10 cellular contexts compared by ENCODE assay signal in the genomic region with DNA sequence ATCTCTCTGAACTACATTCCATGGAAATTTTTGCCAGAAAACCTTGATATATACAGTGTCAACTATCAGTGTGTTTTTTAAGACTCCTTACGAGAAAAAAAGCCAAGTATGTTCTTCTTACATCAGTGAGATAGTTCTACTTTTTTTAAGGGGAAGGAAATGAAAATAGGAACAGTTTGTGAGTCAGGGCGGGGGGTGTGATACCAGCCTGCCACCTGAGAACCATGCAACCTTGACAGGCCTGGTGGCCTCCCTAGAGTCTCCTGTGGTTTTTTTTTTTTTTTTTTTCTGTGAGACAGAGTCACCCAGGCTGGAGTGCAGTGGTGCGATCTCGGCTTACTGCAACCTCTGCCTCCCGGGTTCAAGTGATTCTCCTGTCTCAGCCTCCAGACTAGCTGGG.
DNase-seq lines count a peak whose midpoint lies in the region; ATAC-seq, FAIRE-seq and TF ChIP-seq lines count a peak whose summit lies in the region.
"Had no signal": no experiment of that assay in that cellular context is flagged by ENCODE, and none has a peak within 500 bp of the region (broad histone marks: within the 10 kb centered on the region; RNA-seq: fewer than 3 reads in every experiment).

No MANE protein-coding gene starts in this region.

- WGBS in GM12878 (ENCODE audit: insufficient coverage, insufficient replicate concordance, low lambda C conversion rate, missing lambda C conversion rate): 0% methylated on average over 3 of the region's 5 CpGs
- 89 to 91% methylated on average over 5 of the region's 5 CpGs for WGBS in thyroid gland, 2 donors

- no peak overlapping the region for H3K27ac ChIP-seq in GM12878 (ENCODE audit: control insufficient read depth, insufficient read depth)
- H3K27ac ChIP-seq in thyroid gland: no peak overlapping the region
- H3K27ac ChIP-seq: VCaP had no signal

- H3K4me2 ChIP-seq in GM12878 (ENCODE audit: control insufficient read depth, insufficient read depth): peak overlapping the region; percentile 20; the same call in 1 of the 2 replicates

- CTCF ChIA-PET in GM12878 (lab: Yijun Ruan, JAX): interaction anchor here (1.0 to 1.7 kb wide), 12 partner anchors 13 to 235 kb away, joined by 3 to 7 read pairs (median 3); no protein-coding TSS in a partner anchor

- TF ChIP-seq CTCF in GM13977 (IDR thresholded peaks at IDR 0.05; ENCODE audit: extremely low read depth, insufficient read depth, missing control alignments) (no peak), GM12878 (IDR thresholded peaks at IDR 0.05 in 2 of 3, conservative IDR thresholded peaks at IDR 0.05 in 1 of 3; ENCODE audit: control insufficient read depth in 2 of 3, extremely low read depth in 1 of 3, insufficient read depth in 1 of 3, low read depth in 3 of 3, low read length in 3 of 3) (no peak), thyroid gland (IDR thresholded peaks at IDR 0.05) (no peak)

- RAD21 ChIA-PET in GM12878 (lab: Charles Lee; ENCODE audit: unreplicated experiment): interaction anchor here (0.7 to 2.6 kb wide), 12 partner anchors 10 to 184 kb away, joined by 3 to 23 read pairs (median 4); no protein-coding TSS in a partner anchor

- SMC1A ChIA-PET in GM12878 (lab: Charles Lee; ENCODE audit: uncharacterized antibody, unreplicated experiment): interaction anchor here (0.7 to 3.5 kb wide), 19 partner anchors 13 to 194 kb away, joined by 3 to 35 read pairs (median 4); no protein-coding TSS in a partner anchor

- no peaks in the 10 kb centered on the region for H3K27me3 ChIP-seq in GM12878 (replicated peaks in 1 of 2; ENCODE audit: control insufficient read depth in 2 of 2, insufficient read depth in 2 of 2, low read length in 1 of 2)
- no peaks in the 10 kb centered on the region for H3K27me3 ChIP-seq in thyroid gland

- H4K20me1 ChIP-seq in GM12878 (ENCODE audit: control insufficient read depth, insufficient read depth): no peaks in the 10 kb centered on the region

- ATAC-seq in GM19467 (IDR thresholded peaks at IDR 0.05; ENCODE audit: unreplicated experiment) (peak; percentile 93), HG03354 (IDR thresholded peaks at IDR 0.05; ENCODE audit: poor library complexity, severe bottlenecking, unreplicated experiment) (peak; percentile 85), GM12878 (peak; percentile 87), SK-N-SH treated with all-trans-retinoic acid at 6 μM for 48 hours (no peak)

- FAIRE-seq in GM12878 (lab: Jason Lieb, UNC): peak; percentile 47
- FAIRE-seq: H1 had no signal

- TF ChIP-seq POLR2A in GM12878 (IDR thresholded peaks at IDR 0.05; ENCODE audit: low read depth, low read length) (no peak), thyroid gland (IDR thresholded peaks at IDR 0.05) (no peak)

- H3K4me1 ChIP-seq in GM12878 (ENCODE audit: control insufficient read depth, insufficient read depth, low read length): peaks cover 35% of the 10 kb centered on the region
- no peaks in the 10 kb centered on the region for H3K4me1 ChIP-seq in thyroid gland

- no peak overlapping the region for H3K9ac ChIP-seq in GM12878 (ENCODE audit: control insufficient read depth, insufficient read depth, low read length)

- POLR2A ChIA-PET in GM12878 (lab: Charles Lee): interaction anchor here (0.6 to 1.3 kb wide), 3 partner anchors 9 to 127 kb away, joined by 4 to 5 read pairs (median 5); no protein-coding TSS in a partner anchor

- TF ChIP-seq EP300 in GM12878 (IDR thresholded peaks at IDR 0.05; ENCODE audit: borderline replicate concordance in 1 of 2, control insufficient read depth in 1 of 2, low read depth in 2 of 2, low read length in 2 of 2): peak in 1 of 2 experiments; percentile 51; a peak in 1 of 4 replicates

- no peak overlapping the region for H2AFZ ChIP-seq in GM12878 (ENCODE audit: control insufficient read depth, low read depth, low read length)

- no peak for TF ChIP-seq RAD21 in GM12878 (IDR thresholded peaks at IDR 0.05; ENCODE audit: insufficient read depth, low read depth, low read length)

- intact Hi-C loops in GM12878 (cut with micrococcal nuclease; ENCODE audit: unreplicated experiment) (loop anchor here (2.0 to 5.0 kb wide), 4 partner anchors 72 to 238 kb away; a partner anchor contains a TSS), thyroid gland (cut with DNase I) (no loop called here)

- DNase-seq in GM13977 (ENCODE audit: low spot score) (peak; percentile 53), GM12878 (ENCODE audit: low read depth, low spot score) (peak; percentile 72), DMS79 treated with DMSO at 0.1 percent for 48 hours (lab: John Stamatoyannopoulos, UW) (no peak), GM19240 (ENCODE audit: insufficient read length, low spot score) (no peak), thyroid gland (no peak)

- H3K36me3 ChIP-seq in GM12878 (ENCODE audit: control insufficient read depth in 2 of 2, insufficient read depth in 2 of 2, low read length in 1 of 2): no peaks in the 10 kb centered on the region
- no peaks in the 10 kb centered on the region for H3K36me3 ChIP-seq in thyroid gland

- in situ Hi-C loops in GM13977 (cut with MboI; ENCODE audit: low pct_unique_long_range_greater_than_20kb, low sequenced_read_pairs, unreplicated experiment): no loop called here
- in situ Hi-C loops in GM12878 (cut with MboI): no loop called here

- H3K9me3 ChIP-seq in GM12878 (replicated peaks; ENCODE audit: control insufficient read depth, insufficient read depth, low read length): peaks cover 2% of the 10 kb centered on the region; the same call in 2 of the 3 replicates
- no peaks in the 10 kb centered on the region for H3K9me3 ChIP-seq in thyroid gland

- H3K4me3 ChIP-seq in GM12878: no peak overlapping the region
- no peak overlapping the region for H3K4me3 ChIP-seq in thyroid gland (replicated peaks in 1 of 3)

- H3K79me2 ChIP-seq in GM12878 (ENCODE audit: control insufficient read depth, insufficient read depth, low read length): no peaks in the 10 kb centered on the region

- BruUV-seq in GM12878 (replicated peaks; lab: Mats Ljungman, UMichigan): no TSS peak

TF ChIP-seq in GM12878, 131 proteins besides CTCF, POLR2A, EP300 and RAD21 (continues in another document):
- TF ChIP-seq CBFB (IDR thresholded peaks at IDR 0.05; ENCODE audit: low read depth) (0 out of 2 replicates have a peak, but pooled peaks have one; percentile 43), IKZF2 (IDR thresholded peaks at IDR 0.05) (peak; percentile 32 to 57; a peak in 3 of 4 replicates), BCL11A (IDR thresholded peaks at IDR 0.05; ENCODE audit: low read depth, low read length) (0 out of 2 replicates have a peak, but pooled peaks have one; percentile 48), TCF12 (IDR thresholded peaks at IDR 0.05; ENCODE audit: low read depth, low read length) (peak; percentile 69; the same call in 1 of the 2 replicates), EGR1 (IDR thresholded peaks at IDR 0.05; ENCODE audit: borderline replicate concordance in 1 of 2, low read depth in 2 of 2, low read length in 2 of 2) (0 out of 3 replicates have a peak, but pooled peaks of 1 of the 2 experiments have one; percentile 13), JUNB (IDR thresholded peaks at IDR 0.05) (peak; percentile 38; the same call in 1 of the 2 replicates), RUNX3 (IDR thresholded peaks at IDR 0.05; ENCODE audit: low read length) (peak; percentile 79), CREB1 (IDR thresholded peaks at IDR 0.05; ENCODE audit: low read depth) (peak; percentile 22; the same call in 1 of the 2 replicates)
- TF ChIP-seq, protein P1, sequence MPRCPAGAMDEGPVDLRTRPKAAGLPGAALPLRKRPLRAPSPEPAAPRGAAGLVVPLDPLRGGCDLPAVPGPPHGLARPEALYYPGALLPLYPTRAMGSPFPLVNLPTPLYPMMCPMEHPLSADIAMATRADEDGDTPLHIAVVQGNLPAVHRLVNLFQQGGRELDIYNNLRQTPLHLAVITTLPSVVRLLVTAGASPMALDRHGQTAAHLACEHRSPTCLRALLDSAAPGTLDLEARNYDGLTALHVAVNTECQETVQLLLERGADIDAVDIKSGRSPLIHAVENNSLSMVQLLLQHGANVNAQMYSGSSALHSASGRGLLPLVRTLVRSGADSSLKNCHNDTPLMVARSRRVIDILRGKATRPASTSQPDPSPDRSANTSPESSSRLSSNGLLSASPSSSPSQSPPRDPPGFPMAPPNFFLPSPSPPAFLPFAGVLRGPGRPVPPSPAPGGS (IDR thresholded peaks at IDR 0.05; ENCODE audit: borderline replicate concordance, insufficient read depth, low read depth, low read length, poor library complexity, severe bottlenecking): peak; percentile 73

TF ChIP-seq in SK-N-SH treated with all-trans-retinoic acid at 6 μM for 48 hours, 23 proteins besides CTCF, POLR2A, EP300 and RAD21:
- TF ChIP-seq ZFP30 (CRISPR knock-in tag; IDR thresholded peaks at IDR 0.05) (no peak), ZC3H10 (CRISPR knock-in tag; IDR thresholded peaks at IDR 0.05) (no peak), BACH2 (CRISPR knock-in tag; IDR thresholded peaks at IDR 0.05; ENCODE audit: borderline replicate concordance) (no peak)

Comparison
In these comparisons a context has a peak if more than half of its experiments do, and no peak if none do; other contexts are left out.
1. DNase-seq: peak in GM13977 (single experiment) and GM12878 (single experiment); none in DMS79 treated with DMSO at 0.1 percent for 48 hours (single experiment), GM19240 (single experiment) and thyroid gland (0 of 2).